Comparison of ENCODE assay signal across 1 cellular context in genomic region chr13:49210114-49210513, GRCh38.
TF ChIP-seq lines count a peak whose summit lies in the region.

No MANE protein-coding gene starts in this region.

TF ChIP-seq in H1, 55 proteins besides CTCF, POLR2A, EP300 and RAD21:
- peak; percentile 19; the same call in 1 of the 2 replicates for TF ChIP-seq POLR2AphosphoS5 (IDR thresholded peaks at IDR 0.05; ENCODE audit: low read depth, low read length)
- TF ChIP-seq, protein P1, sequence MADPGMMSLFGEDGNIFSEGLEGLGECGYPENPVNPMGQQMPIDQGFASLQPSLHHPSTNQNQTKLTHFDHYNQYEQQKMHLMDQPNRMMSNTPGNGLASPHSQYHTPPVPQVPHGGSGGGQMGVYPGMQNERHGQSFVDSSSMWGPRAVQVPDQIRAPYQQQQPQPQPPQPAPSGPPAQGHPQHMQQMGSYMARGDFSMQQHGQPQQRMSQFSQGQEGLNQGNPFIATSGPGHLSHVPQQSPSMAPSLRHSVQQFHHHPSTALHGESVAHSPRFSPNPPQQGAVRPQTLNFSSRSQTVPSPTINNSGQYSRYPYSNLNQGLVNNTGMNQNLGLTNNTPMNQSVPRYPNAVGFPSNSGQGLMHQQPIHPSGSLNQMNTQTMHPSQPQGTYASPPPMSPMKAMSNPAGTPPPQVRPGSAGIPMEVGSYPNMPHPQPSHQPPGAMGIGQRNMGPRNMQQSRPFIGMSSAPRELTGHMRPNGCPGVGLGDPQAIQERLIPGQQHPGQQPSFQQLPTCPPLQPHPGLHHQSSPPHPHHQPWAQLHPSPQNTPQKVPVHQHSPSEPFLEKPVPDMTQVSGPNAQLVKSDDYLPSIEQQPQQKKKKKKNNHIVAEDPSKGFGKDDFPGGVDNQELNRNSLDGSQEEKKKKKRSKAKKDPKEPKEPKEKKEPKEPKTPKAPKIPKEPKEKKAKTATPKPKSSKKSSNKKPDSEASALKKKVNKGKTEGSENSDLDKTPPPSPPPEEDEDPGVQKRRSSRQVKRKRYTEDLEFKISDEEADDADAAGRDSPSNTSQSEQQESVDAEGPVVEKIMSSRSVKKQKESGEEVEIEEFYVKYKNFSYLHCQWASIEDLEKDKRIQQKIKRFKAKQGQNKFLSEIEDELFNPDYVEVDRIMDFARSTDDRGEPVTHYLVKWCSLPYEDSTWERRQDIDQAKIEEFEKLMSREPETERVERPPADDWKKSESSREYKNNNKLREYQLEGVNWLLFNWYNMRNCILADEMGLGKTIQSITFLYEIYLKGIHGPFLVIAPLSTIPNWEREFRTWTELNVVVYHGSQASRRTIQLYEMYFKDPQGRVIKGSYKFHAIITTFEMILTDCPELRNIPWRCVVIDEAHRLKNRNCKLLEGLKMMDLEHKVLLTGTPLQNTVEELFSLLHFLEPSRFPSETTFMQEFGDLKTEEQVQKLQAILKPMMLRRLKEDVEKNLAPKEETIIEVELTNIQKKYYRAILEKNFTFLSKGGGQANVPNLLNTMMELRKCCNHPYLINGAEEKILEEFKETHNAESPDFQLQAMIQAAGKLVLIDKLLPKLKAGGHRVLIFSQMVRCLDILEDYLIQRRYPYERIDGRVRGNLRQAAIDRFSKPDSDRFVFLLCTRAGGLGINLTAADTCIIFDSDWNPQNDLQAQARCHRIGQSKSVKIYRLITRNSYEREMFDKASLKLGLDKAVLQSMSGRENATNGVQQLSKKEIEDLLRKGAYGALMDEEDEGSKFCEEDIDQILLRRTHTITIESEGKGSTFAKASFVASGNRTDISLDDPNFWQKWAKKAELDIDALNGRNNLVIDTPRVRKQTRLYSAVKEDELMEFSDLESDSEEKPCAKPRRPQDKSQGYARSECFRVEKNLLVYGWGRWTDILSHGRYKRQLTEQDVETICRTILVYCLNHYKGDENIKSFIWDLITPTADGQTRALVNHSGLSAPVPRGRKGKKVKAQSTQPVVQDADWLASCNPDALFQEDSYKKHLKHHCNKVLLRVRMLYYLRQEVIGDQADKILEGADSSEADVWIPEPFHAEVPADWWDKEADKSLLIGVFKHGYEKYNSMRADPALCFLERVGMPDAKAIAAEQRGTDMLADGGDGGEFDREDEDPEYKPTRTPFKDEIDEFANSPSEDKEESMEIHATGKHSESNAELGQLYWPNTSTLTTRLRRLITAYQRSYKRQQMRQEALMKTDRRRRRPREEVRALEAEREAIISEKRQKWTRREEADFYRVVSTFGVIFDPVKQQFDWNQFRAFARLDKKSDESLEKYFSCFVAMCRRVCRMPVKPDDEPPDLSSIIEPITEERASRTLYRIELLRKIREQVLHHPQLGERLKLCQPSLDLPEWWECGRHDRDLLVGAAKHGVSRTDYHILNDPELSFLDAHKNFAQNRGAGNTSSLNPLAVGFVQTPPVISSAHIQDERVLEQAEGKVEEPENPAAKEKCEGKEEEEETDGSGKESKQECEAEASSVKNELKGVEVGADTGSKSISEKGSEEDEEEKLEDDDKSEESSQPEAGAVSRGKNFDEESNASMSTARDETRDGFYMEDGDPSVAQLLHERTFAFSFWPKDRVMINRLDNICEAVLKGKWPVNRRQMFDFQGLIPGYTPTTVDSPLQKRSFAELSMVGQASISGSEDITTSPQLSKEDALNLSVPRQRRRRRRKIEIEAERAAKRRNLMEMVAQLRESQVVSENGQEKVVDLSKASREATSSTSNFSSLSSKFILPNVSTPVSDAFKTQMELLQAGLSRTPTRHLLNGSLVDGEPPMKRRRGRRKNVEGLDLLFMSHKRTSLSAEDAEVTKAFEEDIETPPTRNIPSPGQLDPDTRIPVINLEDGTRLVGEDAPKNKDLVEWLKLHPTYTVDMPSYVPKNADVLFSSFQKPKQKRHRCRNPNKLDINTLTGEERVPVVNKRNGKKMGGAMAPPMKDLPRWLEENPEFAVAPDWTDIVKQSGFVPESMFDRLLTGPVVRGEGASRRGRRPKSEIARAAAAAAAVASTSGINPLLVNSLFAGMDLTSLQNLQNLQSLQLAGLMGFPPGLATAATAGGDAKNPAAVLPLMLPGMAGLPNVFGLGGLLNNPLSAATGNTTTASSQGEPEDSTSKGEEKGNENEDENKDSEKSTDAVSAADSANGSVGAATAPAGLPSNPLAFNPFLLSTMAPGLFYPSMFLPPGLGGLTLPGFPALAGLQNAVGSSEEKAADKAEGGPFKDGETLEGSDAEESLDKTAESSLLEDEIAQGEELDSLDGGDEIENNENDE (IDR thresholded peaks at IDR 0.05; ENCODE audit: insufficient replicate concordance, low read length) = no peak
- no peak for TF ChIP-seq CHD1 (IDR thresholded peaks at IDR 0.05; ENCODE audit: low read depth, low read length)
